In the genomic region with DNA sequence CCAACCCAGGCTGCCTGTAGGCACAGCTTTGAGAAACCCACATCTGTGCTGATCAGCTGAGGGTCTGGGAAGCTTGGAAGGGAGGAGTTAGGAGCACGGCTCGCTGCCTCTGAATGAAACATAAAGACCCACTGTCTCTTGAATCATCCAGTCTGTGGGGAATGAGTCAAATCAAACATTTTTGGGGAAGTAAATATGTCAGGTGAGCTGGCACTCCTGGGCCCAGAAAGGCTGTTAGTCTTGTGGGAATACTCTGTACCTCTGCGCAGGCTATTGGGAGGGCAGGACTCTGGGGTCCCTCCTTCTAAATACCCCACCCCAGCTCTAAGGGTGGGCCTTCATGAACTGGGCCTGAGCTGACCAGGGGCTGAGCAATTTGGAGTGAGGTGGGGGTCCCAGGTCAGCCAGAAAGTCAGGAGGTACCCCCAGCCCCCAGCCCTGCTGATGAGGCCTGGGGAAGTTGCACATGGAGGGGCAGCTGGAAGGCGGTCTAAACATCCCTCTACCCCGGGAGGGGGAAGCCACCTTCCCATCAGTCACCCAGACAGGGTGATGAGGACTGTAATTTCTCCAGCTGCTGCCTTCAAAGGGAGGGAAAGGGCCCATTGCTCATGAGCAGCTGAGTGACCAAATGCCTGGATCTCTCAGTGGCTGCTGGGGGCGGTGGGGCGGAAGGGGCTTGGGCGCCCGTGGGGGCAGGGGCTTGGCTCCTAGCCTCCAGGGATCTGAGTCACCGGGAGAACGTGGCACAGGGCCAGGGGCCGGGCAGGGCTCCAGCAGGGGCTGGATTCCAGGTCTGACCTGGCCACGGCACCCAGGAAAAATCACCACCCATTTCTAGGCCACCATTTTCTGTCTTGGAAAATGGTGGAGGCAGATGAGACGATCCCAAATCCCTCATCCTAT, we compare ENCODE assay signal across 10 cellular contexts. TPM values are rescaled to one million over a fixed set of nuclear protein-coding genes. Genes with fewer than 3 reads are reported as not detected.
DNase-seq lines count a peak whose midpoint lies in the region; ATAC-seq and TF ChIP-seq lines count a peak whose summit lies in the region.
"Had no signal": no experiment of that assay in that cellular context is flagged by ENCODE, and none has a peak within 500 bp of the region (broad histone marks: within the 10 kb centered on the region; RNA-seq: fewer than 3 reads in every experiment).

No MANE protein-coding gene starts in this region.

- TF ChIP-seq CTCF in choroid plexus epithelial cell (conservative IDR thresholded peaks at IDR 0.05; ENCODE audit: low read depth, low read length) (no peak), retinal pigment epithelial cell (conservative IDR thresholded peaks at IDR 0.05; ENCODE audit: low read depth, low read length) (no peak)

- peak; percentile 33 for DNase-seq in DMS79 treated with DMSO at 0.1 percent for 48 hours (lab: John Stamatoyannopoulos, UW)
- no peak for DNase-seq in DMS79 (lab: John Stamatoyannopoulos, UW)
- DNase-seq in LHCN-M2 (ENCODE audit: low read depth), result peak; percentile 49
- peak; percentile 42 for DNase-seq in choroid plexus epithelial cell (ENCODE audit: low read depth)
- DNase-seq in retinal pigment epithelial cell (ENCODE audit: low read depth), result peak; percentile 72
- DNase-seq in activated gamma-delta T cell treated with Interleukin-2 at 50 U/mL for 16 hours, result no peak

- no peak for ATAC-seq in GM21576 (IDR thresholded peaks at IDR 0.05; ENCODE audit: unreplicated experiment)
- no peak for ATAC-seq in GM18867 (IDR thresholded peaks at IDR 0.05; ENCODE audit: unreplicated experiment)

- H3K4me3 ChIP-seq in choroid plexus epithelial cell (ENCODE audit: low read depth, low read length), result no peak overlapping the region
- H3K4me3 ChIP-seq in retinal pigment epithelial cell (ENCODE audit: low read length), result no peak overlapping the region

RNA-seq across cellular contexts. Expression of gene FIBCD1, which starts 10.8 kb away (rescaled TPM):
- total RNA-seq in LHCN-M2 (2014; rRNA removed), result 0.51 and 1.7 TPM in 2 replicates
- 4.1 TPM for polyA plus RNA-seq in LHCN-M2 (2012)
- total RNA-seq: mononuclear cell had no signal

RNA-seq across cellular contexts. Expression of gene QRFP, which starts 31.6 kb away (rescaled TPM):
- not detected in 2 replicates for total RNA-seq in LHCN-M2 (2014; rRNA removed)
- 0.52 TPM for polyA plus RNA-seq in LHCN-M2 (2012)
- total RNA-seq: mononuclear cell, temporal lobe had no signal

Comparison
In these comparisons a context has a peak if more than half of its experiments do, and no peak if none do; other contexts are left out.
1. DNase-seq: peak in DMS79 treated with DMSO at 0.1 percent for 48 hours (single experiment), LHCN-M2 (single experiment), choroid plexus epithelial cell (single experiment) and retinal pigment epithelial cell (single experiment); none in DMS79 (single experiment) and activated gamma-delta T cell treated with Interleukin-2 at 50 U/mL for 16 hours (single experiment).